ENCODE assay signal across 1 cellular context in the genomic region with DNA sequence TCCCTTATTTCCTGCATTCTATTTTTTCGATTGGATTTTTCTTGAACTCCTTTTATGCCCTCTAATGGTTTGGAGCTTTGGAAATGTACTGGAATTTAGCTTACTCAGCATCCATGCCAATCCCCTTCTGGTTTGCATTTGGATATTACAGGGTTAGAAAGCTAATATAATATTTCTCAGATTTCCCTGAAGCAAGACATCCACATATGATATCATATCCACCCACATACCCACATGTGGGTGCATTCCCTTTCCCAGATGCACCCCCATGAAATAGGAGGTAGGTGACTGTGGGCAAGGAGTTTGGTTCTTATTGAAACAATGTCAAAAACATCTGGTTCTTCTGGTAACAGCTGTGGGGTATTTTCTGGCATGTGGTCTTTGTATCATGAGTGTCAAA.
TF ChIP-seq lines count a peak whose summit lies in the region.

No MANE protein-coding gene starts in this region.

TF ChIP-seq in HepG2, 621 proteins besides CTCF, POLR2A, EP300 and RAD21 (continued from another document):
- TF ChIP-seq MAFK (conservative IDR thresholded peaks at IDR 0.05 in 1 of 2, IDR thresholded peaks at IDR 0.05 in 1 of 2; ENCODE audit: low read length in 2 of 2) (peak; percentile 89 to 93), MAFF (IDR thresholded peaks at IDR 0.05; ENCODE audit: low read depth, low read length) (peak; percentile 88)
